ENCODE assay signal across 8 cellular contexts in genomic region chr6:47247227-47247797, GRCh38.
DNase-seq lines count a peak whose midpoint lies in the region; ATAC-seq and TF ChIP-seq lines count a peak whose summit lies in the region.

No MANE protein-coding gene starts in this region.

- TF ChIP-seq CTCF in BE2C (IDR thresholded peaks at IDR 0.05; ENCODE audit: low read depth, low read length) = no peak

- intact Hi-C loops in left colon (cut with DNase I, micrococcal nuclease) = loop anchor here in 1 of 2 donors (10.0 kb wide), 2 partner anchors 57 to 153 kb away; partner anchors contain the start of gene TNFRSF21

- DNase-seq in BE2C (peak; percentile 36), OCI-M1 (lab: John Stamatoyannopoulos, UW) (peak; percentile 72), left colon (no peak), foreskin melanocyte (no peak), RKO (ENCODE audit: low spot score) (no peak), HT-29 (ENCODE audit: low spot score) (no peak)

- peak; percentile 46 for ATAC-seq in GM19463 (IDR thresholded peaks at IDR 0.05; ENCODE audit: unreplicated experiment)
- peak; percentile 36 for ATAC-seq in HG03520 (IDR thresholded peaks at IDR 0.05; ENCODE audit: unreplicated experiment)
- ATAC-seq in left colon = peak; percentile 27

- H3K4me3 ChIP-seq in BE2C (ENCODE audit: low read depth, low read length) = peak overlapping the region; percentile 6; the same call in 1 of the 2 replicates

- H3K9me3 ChIP-seq in BE2C = no peaks in the 10 kb centered on the region

- H3K4me1 ChIP-seq in BE2C = peaks cover 47% of the 10 kb centered on the region

- H3K36me3 ChIP-seq in BE2C = peaks cover 11% of the 10 kb centered on the region

- no peaks in the 10 kb centered on the region for H3K27me3 ChIP-seq in BE2C

Comparison
In these comparisons a context has a peak if more than half of its experiments do, and no peak if none do; other contexts are left out.
1. DNase-seq: peak in BE2C (single experiment) and OCI-M1 (single experiment); none in left colon (0 of 2), foreskin melanocyte (single experiment), RKO (single experiment) and HT-29 (single experiment).
2. Peak in every context shown above with its lines, with median percentiles within 50 percentile points of each other: ATAC-seq.